ENCODE assay signal across 18 cellular contexts in genomic region chr6:75946146-75946831, GRCh38.
DNase-seq lines count a peak whose midpoint lies in the region; ATAC-seq and TF ChIP-seq lines count a peak whose summit lies in the region.
"Had no signal": no experiment of that assay in that cellular context is flagged by ENCODE, and none has a peak within 500 bp of the region (broad histone marks: within the 10 kb centered on the region; RNA-seq: fewer than 3 reads in every experiment).

No MANE protein-coding gene starts in this region.

- H3K36me3 ChIP-seq in SK-N-MC (ENCODE audit: insufficient read depth, low read length) (no peaks in the 10 kb centered on the region), right atrium auricular region (no peaks in the 10 kb centered on the region)

- ATAC-seq in GM18520 (IDR thresholded peaks at IDR 0.05; ENCODE audit: unreplicated experiment) (peak; percentile 36), GM21360 (IDR thresholded peaks at IDR 0.05; ENCODE audit: unreplicated experiment) (peak; percentile 64), HG03060 (IDR thresholded peaks at IDR 0.05; ENCODE audit: low read depth, unreplicated experiment) (peak; percentile 70), HG03196 (IDR thresholded peaks at IDR 0.05; ENCODE audit: unreplicated experiment) (no peak)
- ATAC-seq: naive thymus-derived CD4-positive, alpha-beta T cell had no signal

- H3K9me3 ChIP-seq in SK-N-MC (ENCODE audit: low read depth, low read length) (no peaks in the 10 kb centered on the region), right atrium auricular region (no peaks in the 10 kb centered on the region)

- no peak for TF ChIP-seq CTCF in right atrium auricular region (IDR thresholded peaks at IDR 0.05)

- H3K27me3 ChIP-seq in right atrium auricular region: no peaks in the 10 kb centered on the region

- no peak overlapping the region for H3K9ac ChIP-seq in SK-N-MC (ENCODE audit: insufficient read length)

- peak overlapping the region; percentile 44 for H3K4me3 ChIP-seq in SK-N-MC
- H3K4me3 ChIP-seq in right atrium auricular region: no peak overlapping the region

- no peaks in the 10 kb centered on the region for H3K4me1 ChIP-seq in right atrium auricular region

- H3K27ac ChIP-seq in SK-N-MC (peak overlapping the region; percentile 23; the same call in 1 of the 2 replicates), right atrium auricular region (no peak overlapping the region)

- DNase-seq in SK-N-MC (ENCODE audit: low read depth, low spot score) (no peak), NCI-H2196 treated with DMSO at 0.1 percent for 48 hours (lab: John Stamatoyannopoulos, UW; ENCODE audit: unreplicated experiment) (no peak), right atrium auricular region (ENCODE audit: low spot score) (no peak), NCI-H1417 treated with DMSO at 0.1 percent for 48 hours (lab: John Stamatoyannopoulos, UW) (no peak)
- DNase-seq: activated CD4-positive, alpha-beta T cell treated with anti-CD3 and anti-CD28 coated beads for 4 hours; activated CD8-positive, alpha-beta memory T cell treated with anti-CD3 and anti-CD28 coated beads, Interleukin-2, amount 50 U/mL, for 48 hours; activated naive CD4-positive, alpha-beta T cell treated with anti-CD3 and anti-CD28 coated beads, Interleukin-2, amount 50 U/mL, for 16 hours; cortex of kidney; erythroblast; immature natural killer cell; KBM-7; naive thymus-derived CD4-positive, alpha-beta T cell; NCI-H1105 treated with DMSO at 0.1 percent for 48 hours; NCI-H446 had no signal
